Comparison of ENCODE assay signal across 16 cellular contexts in the genomic region with DNA sequence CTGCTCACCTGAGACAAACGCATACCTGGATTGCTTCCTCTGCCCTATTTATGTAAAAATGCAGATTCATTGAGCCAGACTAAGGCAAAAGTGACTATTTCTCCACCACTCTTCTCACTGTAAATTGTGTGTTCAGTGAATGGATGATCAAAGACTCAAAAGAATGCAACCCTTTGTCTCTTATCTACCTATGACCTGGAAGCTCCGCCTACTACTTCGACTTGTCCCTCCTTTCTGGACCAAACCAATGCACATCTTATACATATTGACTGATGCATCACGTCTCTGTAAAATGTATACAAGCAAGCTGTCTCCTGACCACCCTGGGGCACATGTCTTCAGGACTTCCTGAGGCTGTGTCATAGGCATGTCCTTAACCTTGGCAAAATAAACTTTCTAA.
A peak's percentile ranks its signal among the peaks of the same experiment; 100 is the strongest.
DNase-seq lines count a peak whose midpoint lies in the region; ATAC-seq and TF ChIP-seq lines count a peak whose summit lies in the region.
"Had no signal": no experiment of that assay in that cellular context is flagged by ENCODE, and none has a peak within 500 bp of the region (broad histone marks: within the 10 kb centered on the region; RNA-seq: fewer than 3 reads in every experiment).

No MANE protein-coding gene starts in this region.

- no peaks in the 10 kb centered on the region for H4K20me1 ChIP-seq in smooth muscle cell (ENCODE audit: low read depth)

- H3K36me3 Mint-ChIP-seq in Calu3 (ENCODE audit: insufficient read depth, unreplicated experiment): no peaks in the 10 kb centered on the region
- H3K36me3 Mint-ChIP-seq: CD8-positive, alpha-beta T cell had no signal

- intact Hi-C loops in Calu3 (cut with micrococcal nuclease; ENCODE audit: unreplicated experiment): loop anchor here (5.0 kb wide), 1 partner anchor 149 kb away; no protein-coding TSS in a partner anchor
- intact Hi-C loops in esophagus squamous epithelium (cut with DNase I): no loop called here

- TF ChIP-seq CTCF in Calu3 (IDR thresholded peaks at IDR 0.05; ENCODE audit: unreplicated experiment) (no peak), smooth muscle cell (IDR thresholded peaks at IDR 0.05; ENCODE audit: borderline replicate concordance, insufficient read depth, poor library complexity, severe bottlenecking) (no peak), esophagus squamous epithelium (IDR thresholded peaks at IDR 0.05) (no peak)

- no peak overlapping the region for H3K4me3 ChIP-seq in smooth muscle cell
- no peak overlapping the region for H3K4me3 ChIP-seq in esophagus squamous epithelium

- H3K79me2 ChIP-seq in smooth muscle cell (ENCODE audit: low read depth): no peaks in the 10 kb centered on the region

- ATAC-seq in GM21825 (IDR thresholded peaks at IDR 0.05; ENCODE audit: unreplicated experiment): no peak
- ATAC-seq in HG02763 (IDR thresholded peaks at IDR 0.05; ENCODE audit: unreplicated experiment): no peak
- ATAC-seq: CD8-positive, alpha-beta T cell; Right ventricle myocardium inferior; SK-N-SH treated with all-trans-retinoic acid at 6 μM for 48 hours had no signal

- DNase-seq in Calu3: peak; percentile 8
- DNase-seq in M059J (ENCODE audit: low read depth): peak; percentile 4
- peak; percentile 11 for DNase-seq in astrocyte of the hippocampus (ENCODE audit: low read depth, low spot score)
- DNase-seq in smooth muscle cell (lab: John Stamatoyannopoulos, UW; ENCODE audit: unreplicated experiment): no peak
- DNase-seq in iPS-NIHi7 (ENCODE audit: extremely low spot score): no peak
- no peak for DNase-seq in esophagus squamous epithelium (lab: John Stamatoyannopoulos, UW)
- DNase-seq: CD8-positive, alpha-beta T cell; EL; HCEC 1CT; NCI-H1436 treated with DMSO at 0.1 percent for 48 hours; NCI-H69 had no signal

- no peaks in the 10 kb centered on the region for H3K27me3 ChIP-seq in smooth muscle cell (ENCODE audit: low read depth)
- no peaks in the 10 kb centered on the region for H3K27me3 ChIP-seq in esophagus squamous epithelium

- peak overlapping the region; percentile 40 for H3K27ac Mint-ChIP-seq in Calu3 (ENCODE audit: unreplicated experiment)
- H3K27ac Mint-ChIP-seq: B cell; CD8-positive, alpha-beta T cell had no signal

- CTCF ChIA-PET in Calu3 (lab: Charles Lee): interaction anchor here (1.0 to 1.5 kb wide), 3 partner anchors 64 to 174 kb away, joined by 3 to 4 read pairs (median 3); no protein-coding TSS in a partner anchor

- H3K9me3 ChIP-seq in smooth muscle cell (replicated peaks; ENCODE audit: low read depth): no peaks in the 10 kb centered on the region
- H3K9me3 ChIP-seq in esophagus squamous epithelium: no peaks in the 10 kb centered on the region

- peak overlapping the region; percentile 57 for H3K27ac ChIP-seq in smooth muscle cell (ENCODE audit: low read depth)
- no peak overlapping the region for H3K27ac ChIP-seq in esophagus squamous epithelium

- no peak for TF ChIP-seq POLR2A in esophagus squamous epithelium (IDR thresholded peaks at IDR 0.05)

- no peak overlapping the region for H3K9ac ChIP-seq in smooth muscle cell (ENCODE audit: low read depth)

- no peaks in the 10 kb centered on the region for H3K27me3 Mint-ChIP-seq in Calu3 (ENCODE audit: unreplicated experiment)
- H3K27me3 Mint-ChIP-seq: B cell had no signal

- H3F3A ChIP-seq in smooth muscle cell (ENCODE audit: low read depth): no peaks in the 10 kb centered on the region

- H3K4me1 Mint-ChIP-seq in Calu3 (ENCODE audit: low read depth, unreplicated experiment): peaks cover 27% of the 10 kb centered on the region

- no peak overlapping the region for H2AFZ ChIP-seq in smooth muscle cell (ENCODE audit: low read depth)

- peak overlapping the region; percentile 58 for H3K4me2 ChIP-seq in smooth muscle cell

- 76% methylated on average over 4 of the region's 4 CpGs for WGBS in smooth muscle cell (ENCODE audit: low lambda C conversion rate)
- 75 to 85% methylated on average over 4 of the region's 4 CpGs for WGBS in esophagus squamous epithelium, 2 donors

- H3K4me3 Mint-ChIP-seq in Calu3 (ENCODE audit: low read depth, unreplicated experiment): peak overlapping the region; percentile 16
- H3K4me3 Mint-ChIP-seq: B cell; CD8-positive, alpha-beta T cell had no signal

- peaks cover 5% of the 10 kb centered on the region for H3K4me1 ChIP-seq in smooth muscle cell (ENCODE audit: low read depth)
- no peaks in the 10 kb centered on the region for H3K4me1 ChIP-seq in esophagus squamous epithelium

- no peaks in the 10 kb centered on the region for H3K36me3 ChIP-seq in smooth muscle cell (ENCODE audit: low read depth)
- H3K36me3 ChIP-seq in esophagus squamous epithelium: no peaks in the 10 kb centered on the region

- BruUV-seq in Calu3 (replicated peaks; lab: Mats Ljungman, UMichigan): no TSS peak

- peaks cover 2% of the 10 kb centered on the region for H3K9me3 Mint-ChIP-seq in Calu3 (ENCODE audit: low read depth, unreplicated experiment)
- H3K9me3 Mint-ChIP-seq: CD8-positive, alpha-beta T cell had no signal

Comparison
In these comparisons a context has a peak if more than half of its experiments do, and no peak if none do; other contexts are left out.
1. DNase-seq: peak in Calu3 (single experiment), M059J (single experiment) and astrocyte of the hippocampus (single experiment); none in smooth muscle cell (single experiment), iPS-NIHi7 (single experiment) and esophagus squamous epithelium (single experiment).